Comparison of ENCODE assay signal across 2 cellular contexts in the genomic region with DNA sequence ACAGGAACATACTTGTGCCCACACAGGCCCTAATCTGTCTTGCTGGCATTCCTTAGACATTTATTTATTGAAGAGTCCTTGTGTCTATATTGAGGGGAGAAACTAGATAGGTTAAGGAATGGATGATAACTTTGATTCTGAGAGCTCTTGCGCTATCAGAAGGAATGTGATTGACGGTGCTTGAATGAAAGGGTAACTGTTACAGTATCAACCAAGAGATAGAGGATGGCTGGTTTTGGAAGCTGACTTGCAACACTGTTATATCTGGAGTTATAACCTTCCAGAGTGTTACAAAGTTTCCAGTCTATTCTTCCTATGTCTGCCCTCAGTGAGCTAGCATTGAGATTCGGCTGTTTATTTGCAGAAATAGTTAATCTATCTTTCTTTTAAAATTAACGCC.
TF ChIP-seq lines count a peak whose summit lies in the region.

No MANE protein-coding gene starts in this region.

TF ChIP-seq in SK-N-SH treated with all-trans-retinoic acid at 6 μM for 48 hours, 23 proteins besides CTCF, POLR2A, EP300 and RAD21:
- TF ChIP-seq ESRRG (CRISPR knock-in tag; IDR thresholded peaks at IDR 0.05) (no peak), BACH2 (CRISPR knock-in tag; IDR thresholded peaks at IDR 0.05; ENCODE audit: borderline replicate concordance) (no peak), OSR1 (CRISPR knock-in tag; IDR thresholded peaks at IDR 0.05) (no peak), ISL1 (CRISPR knock-in tag; IDR thresholded peaks at IDR 0.05) (no peak), CSDC2 (CRISPR knock-in tag; IDR thresholded peaks at IDR 0.05) (no peak), GLIS3 (CRISPR knock-in tag; IDR thresholded peaks at IDR 0.05) (no peak), TCF4 (CRISPR knock-in tag; IDR thresholded peaks at IDR 0.05; ENCODE audit: borderline replicate concordance) (no peak)
- TF ChIP-seq, protein P1, sequence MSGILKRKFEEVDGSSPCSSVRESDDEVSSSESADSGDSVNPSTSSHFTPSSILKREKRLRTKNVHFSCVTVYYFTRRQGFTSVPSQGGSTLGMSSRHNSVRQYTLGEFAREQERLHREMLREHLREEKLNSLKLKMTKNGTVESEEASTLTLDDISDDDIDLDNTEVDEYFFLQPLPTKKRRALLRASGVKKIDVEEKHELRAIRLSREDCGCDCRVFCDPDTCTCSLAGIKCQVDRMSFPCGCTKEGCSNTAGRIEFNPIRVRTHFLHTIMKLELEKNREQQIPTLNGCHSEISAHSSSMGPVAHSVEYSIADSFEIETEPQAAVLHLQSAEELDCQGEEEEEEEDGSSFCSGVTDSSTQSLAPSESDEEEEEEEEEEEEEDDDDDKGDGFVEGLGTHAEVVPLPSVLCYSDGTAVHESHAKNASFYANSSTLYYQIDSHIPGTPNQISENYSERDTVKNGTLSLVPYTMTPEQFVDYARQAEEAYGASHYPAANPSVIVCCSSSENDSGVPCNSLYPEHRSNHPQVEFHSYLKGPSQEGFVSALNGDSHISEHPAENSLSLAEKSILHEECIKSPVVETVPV (CRISPR knock-in tag; IDR thresholded peaks at IDR 0.05): no peak
- TF ChIP-seq, protein P2, sequence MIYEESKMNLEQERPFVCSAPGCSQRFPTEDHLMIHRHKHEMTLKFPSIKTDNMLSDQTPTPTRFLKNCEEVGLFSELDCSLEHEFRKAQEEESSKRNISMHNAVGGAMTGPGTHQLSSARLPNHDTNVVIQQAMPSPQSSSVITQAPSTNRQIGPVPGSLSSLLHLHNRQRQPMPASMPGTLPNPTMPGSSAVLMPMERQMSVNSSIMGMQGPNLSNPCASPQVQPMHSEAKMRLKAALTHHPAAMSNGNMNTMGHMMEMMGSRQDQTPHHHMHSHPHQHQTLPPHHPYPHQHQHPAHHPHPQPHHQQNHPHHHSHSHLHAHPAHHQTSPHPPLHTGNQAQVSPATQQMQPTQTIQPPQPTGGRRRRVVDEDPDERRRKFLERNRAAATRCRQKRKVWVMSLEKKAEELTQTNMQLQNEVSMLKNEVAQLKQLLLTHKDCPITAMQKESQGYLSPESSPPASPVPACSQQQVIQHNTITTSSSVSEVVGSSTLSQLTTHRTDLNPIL (CRISPR knock-in tag; IDR thresholded peaks at IDR 0.05; ENCODE audit: low read depth): no peak
- TF ChIP-seq, protein P3, sequence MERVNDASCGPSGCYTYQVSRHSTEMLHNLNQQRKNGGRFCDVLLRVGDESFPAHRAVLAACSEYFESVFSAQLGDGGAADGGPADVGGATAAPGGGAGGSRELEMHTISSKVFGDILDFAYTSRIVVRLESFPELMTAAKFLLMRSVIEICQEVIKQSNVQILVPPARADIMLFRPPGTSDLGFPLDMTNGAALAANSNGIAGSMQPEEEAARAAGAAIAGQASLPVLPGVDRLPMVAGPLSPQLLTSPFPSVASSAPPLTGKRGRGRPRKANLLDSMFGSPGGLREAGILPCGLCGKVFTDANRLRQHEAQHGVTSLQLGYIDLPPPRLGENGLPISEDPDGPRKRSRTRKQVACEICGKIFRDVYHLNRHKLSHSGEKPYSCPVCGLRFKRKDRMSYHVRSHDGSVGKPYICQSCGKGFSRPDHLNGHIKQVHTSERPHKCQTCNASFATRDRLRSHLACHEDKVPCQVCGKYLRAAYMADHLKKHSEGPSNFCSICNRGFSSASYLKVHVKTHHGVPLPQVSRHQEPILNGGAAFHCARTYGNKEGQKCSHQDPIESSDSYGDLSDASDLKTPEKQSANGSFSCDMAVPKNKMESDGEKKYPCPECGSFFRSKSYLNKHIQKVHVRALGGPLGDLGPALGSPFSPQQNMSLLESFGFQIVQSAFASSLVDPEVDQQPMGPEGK (CRISPR knock-in tag; IDR thresholded peaks at IDR 0.05; ENCODE audit: borderline replicate concordance): no peak

TF ChIP-seq in SK-N-SH, 30 proteins besides CTCF, POLR2A, EP300 and RAD21:
- TF ChIP-seq, protein P4, sequence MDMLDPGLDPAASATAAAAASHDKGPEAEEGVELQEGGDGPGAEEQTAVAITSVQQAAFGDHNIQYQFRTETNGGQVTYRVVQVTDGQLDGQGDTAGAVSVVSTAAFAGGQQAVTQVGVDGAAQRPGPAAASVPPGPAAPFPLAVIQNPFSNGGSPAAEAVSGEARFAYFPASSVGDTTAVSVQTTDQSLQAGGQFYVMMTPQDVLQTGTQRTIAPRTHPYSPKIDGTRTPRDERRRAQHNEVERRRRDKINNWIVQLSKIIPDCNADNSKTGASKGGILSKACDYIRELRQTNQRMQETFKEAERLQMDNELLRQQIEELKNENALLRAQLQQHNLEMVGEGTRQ (IDR thresholded peaks at IDR 0.05; ENCODE audit: borderline replicate concordance, low read depth, low read length): no peak
- TF ChIP-seq, protein P5, sequence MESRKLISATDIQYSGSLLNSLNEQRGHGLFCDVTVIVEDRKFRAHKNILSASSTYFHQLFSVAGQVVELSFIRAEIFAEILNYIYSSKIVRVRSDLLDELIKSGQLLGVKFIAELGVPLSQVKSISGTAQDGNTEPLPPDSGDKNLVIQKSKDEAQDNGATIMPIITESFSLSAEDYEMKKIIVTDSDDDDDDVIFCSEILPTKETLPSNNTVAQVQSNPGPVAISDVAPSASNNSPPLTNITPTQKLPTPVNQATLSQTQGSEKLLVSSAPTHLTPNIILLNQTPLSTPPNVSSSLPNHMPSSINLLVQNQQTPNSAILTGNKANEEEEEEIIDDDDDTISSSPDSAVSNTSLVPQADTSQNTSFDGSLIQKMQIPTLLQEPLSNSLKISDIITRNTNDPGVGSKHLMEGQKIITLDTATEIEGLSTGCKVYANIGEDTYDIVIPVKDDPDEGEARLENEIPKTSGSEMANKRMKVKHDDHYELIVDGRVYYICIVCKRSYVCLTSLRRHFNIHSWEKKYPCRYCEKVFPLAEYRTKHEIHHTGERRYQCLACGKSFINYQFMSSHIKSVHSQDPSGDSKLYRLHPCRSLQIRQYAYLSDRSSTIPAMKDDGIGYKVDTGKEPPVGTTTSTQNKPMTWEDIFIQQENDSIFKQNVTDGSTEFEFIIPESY (IDR thresholded peaks at IDR 0.05; ENCODE audit: borderline replicate concordance, low read depth): no peak
- TF ChIP-seq YY1 (IDR thresholded peaks at IDR 0.05; ENCODE audit: low read depth): no peak
- no peak for TF ChIP-seq JUND (IDR thresholded peaks at IDR 0.05)
- no peak for TF ChIP-seq EZH2phosphoT487 (IDR thresholded peaks at IDR 0.05; ENCODE audit: borderline replicate concordance, low read depth)
- TF ChIP-seq TCF12 (IDR thresholded peaks at IDR 0.05): no peak
- TF ChIP-seq, protein P6, sequence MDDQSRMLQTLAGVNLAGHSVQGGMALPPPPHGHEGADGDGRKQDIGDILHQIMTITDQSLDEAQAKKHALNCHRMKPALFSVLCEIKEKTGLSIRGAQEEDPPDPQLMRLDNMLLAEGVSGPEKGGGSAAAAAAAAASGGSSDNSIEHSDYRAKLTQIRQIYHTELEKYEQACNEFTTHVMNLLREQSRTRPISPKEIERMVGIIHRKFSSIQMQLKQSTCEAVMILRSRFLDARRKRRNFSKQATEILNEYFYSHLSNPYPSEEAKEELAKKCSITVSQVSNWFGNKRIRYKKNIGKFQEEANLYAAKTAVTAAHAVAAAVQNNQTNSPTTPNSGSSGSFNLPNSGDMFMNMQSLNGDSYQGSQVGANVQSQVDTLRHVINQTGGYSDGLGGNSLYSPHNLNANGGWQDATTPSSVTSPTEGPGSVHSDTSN (IDR thresholded peaks at IDR 0.05): no peak
- TF ChIP-seq, protein P7, sequence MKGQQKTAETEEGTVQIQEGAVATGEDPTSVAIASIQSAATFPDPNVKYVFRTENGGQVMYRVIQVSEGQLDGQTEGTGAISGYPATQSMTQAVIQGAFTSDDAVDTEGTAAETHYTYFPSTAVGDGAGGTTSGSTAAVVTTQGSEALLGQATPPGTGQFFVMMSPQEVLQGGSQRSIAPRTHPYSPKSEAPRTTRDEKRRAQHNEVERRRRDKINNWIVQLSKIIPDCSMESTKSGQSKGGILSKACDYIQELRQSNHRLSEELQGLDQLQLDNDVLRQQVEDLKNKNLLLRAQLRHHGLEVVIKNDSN (IDR thresholded peaks at IDR 0.05; ENCODE audit: borderline replicate concordance, low read depth): no peak
- no peak for TF ChIP-seq RFX5 (IDR thresholded peaks at IDR 0.05; ENCODE audit: low read length)
- TF ChIP-seq SIN3A (IDR thresholded peaks at IDR 0.05; ENCODE audit: borderline replicate concordance, low read depth, low read length): no peak
- TF ChIP-seq SMC3 (IDR thresholded peaks at IDR 0.05; ENCODE audit: low read depth, low read length): no peak
- no peak for TF ChIP-seq ELF1 (IDR thresholded peaks at IDR 0.05)
- TF ChIP-seq MEF2A (IDR thresholded peaks at IDR 0.05; ENCODE audit: borderline replicate concordance, low read depth): no peak
- no peak for TF ChIP-seq CHD2 (IDR thresholded peaks at IDR 0.05; ENCODE audit: low read length, partially characterized antibody)
- no peak for TF ChIP-seq GATA2 (CRISPR knock-in tag; IDR thresholded peaks at IDR 0.05)
- no peak for TF ChIP-seq NRF1 (IDR thresholded peaks at IDR 0.05; ENCODE audit: low read depth, low read length)
- no peak for TF ChIP-seq RXRA (IDR thresholded peaks at IDR 0.05; ENCODE audit: borderline replicate concordance, low read depth)
- TF ChIP-seq RCOR1 (IDR thresholded peaks at IDR 0.05; ENCODE audit: low read length): no peak
- TF ChIP-seq POLR2AphosphoS5 (IDR thresholded peaks at IDR 0.05; ENCODE audit: low read depth, low read length): no peak
TF ChIP-seq in SK-N-SH: peak in this region for 0.
